ENCODE assay signal across 19 cellular contexts in genomic region chr1:112517231-112517630, GRCh38. TPM values are rescaled to one million over a fixed set of nuclear protein-coding genes. Genes with fewer than 3 reads are reported as not detected.
DNase-seq lines count a peak whose midpoint lies in the region; ATAC-seq and TF ChIP-seq lines count a peak whose summit lies in the region.
"Had no signal": no experiment of that assay in that cellular context is flagged by ENCODE, and none has a peak within 500 bp of the region (broad histone marks: within the 10 kb centered on the region; RNA-seq: fewer than 3 reads in every experiment).

No MANE protein-coding gene starts in this region.

- H3K4me1 ChIP-seq in RWPE2 (ENCODE audit: insufficient read depth, poor library complexity, severe bottlenecking): peaks cover 9% of the 10 kb centered on the region
- H3K4me1 ChIP-seq: BE2C, HAP-1 had no signal

- no peaks in the 10 kb centered on the region for H3K27me3 ChIP-seq in RWPE2 (ENCODE audit: insufficient read depth, poor library complexity, severe bottlenecking)
- H3K27me3 ChIP-seq: BE2C had no signal

- H3K27ac Mint-ChIP-seq in neural crest cell (ENCODE audit: unreplicated experiment): peak overlapping the region; percentile 23
- H3K27ac Mint-ChIP-seq: CD4-positive, alpha-beta memory T cell had no signal

- H3K36me3 Mint-ChIP-seq in neural crest cell (ENCODE audit: low read depth): no peaks in the 10 kb centered on the region
- H3K36me3 Mint-ChIP-seq: CD4-positive, alpha-beta memory T cell had no signal

- H3K36me3 ChIP-seq in RWPE2 (ENCODE audit: low read depth): no peaks in the 10 kb centered on the region
- H3K36me3 ChIP-seq: BE2C, HAP-1 had no signal

- TF ChIP-seq EP300 in Ishikawa (IDR thresholded peaks at IDR 0.05; ENCODE audit: borderline replicate concordance): no peak

- in situ Hi-C loops in G401 (cut with HindIII; ENCODE audit: low sequenced_read_pairs): no loop called here

- ATAC-seq in RWPE2 (ENCODE audit: low read depth) (peak; percentile 89), GM21528 (IDR thresholded peaks at IDR 0.05; ENCODE audit: low FRiP score, unreplicated experiment) (no peak), GM18861 (IDR thresholded peaks at IDR 0.05; ENCODE audit: unreplicated experiment) (no peak)
- ATAC-seq: A549 had no signal

- no peaks in the 10 kb centered on the region for H3K9me3 ChIP-seq in RWPE2 (ENCODE audit: severe bottlenecking)
- H3K9me3 ChIP-seq: A549, BE2C, HAP-1 had no signal

- H3K27ac ChIP-seq in RWPE2 (ENCODE audit: poor library complexity, severe bottlenecking): no peak overlapping the region
- H3K27ac ChIP-seq: A549, C4-2B had no signal

- TF ChIP-seq CTCF in RWPE2 (IDR thresholded peaks at IDR 0.05; ENCODE audit: poor library complexity, severe bottlenecking) (no peak), epithelial cell of esophagus (IDR thresholded peaks at IDR 0.05; ENCODE audit: insufficient read depth, low read depth, low read length, missing control alignments) (no peak), neural crest cell (conservative IDR thresholded peaks at IDR 0.05) (no peak)

- peaks cover 16% of the 10 kb centered on the region for H3K4me1 Mint-ChIP-seq in neural crest cell
- H3K4me1 Mint-ChIP-seq: CD4-positive, alpha-beta memory T cell; IgD-negative memory B cell had no signal

- H3K4me3 ChIP-seq in RWPE2 (ENCODE audit: severe bottlenecking) (no peak overlapping the region), epithelial cell of esophagus (ENCODE audit: low read length) (no peak overlapping the region)
- H3K4me3 ChIP-seq: A549, HAP-1 had no signal

- H3K4me3 Mint-ChIP-seq in neural crest cell: no peak overlapping the region
- H3K4me3 Mint-ChIP-seq: CD4-positive, alpha-beta memory T cell; IgD-negative memory B cell had no signal

- no peaks in the 10 kb centered on the region for H3K9me3 Mint-ChIP-seq in neural crest cell
- H3K9me3 Mint-ChIP-seq: CD4-positive, alpha-beta memory T cell; IgD-negative memory B cell had no signal

- peaks cover 8% of the 10 kb centered on the region for H3K27me3 Mint-ChIP-seq in neural crest cell (ENCODE audit: low read depth)
- H3K27me3 Mint-ChIP-seq: CD4-positive, alpha-beta memory T cell; IgD-negative memory B cell had no signal

- DNase-seq in RWPE2 (ENCODE audit: low spot score) (no peak), epithelial cell of esophagus (ENCODE audit: low read depth) (peak; percentile 92), neural crest cell (ENCODE audit: low read depth, low spot score) (no peak), G401 (ENCODE audit: low spot score) (no peak)
- DNase-seq: BE2C; CD4-positive, alpha-beta memory T cell; COR-L47; DMS153; DMS79 treated with DMSO at 0.1 percent for 48 hours; EL; GDM1; GOT3 had no signal

- TF ChIP-seq RAD21 in Ishikawa (IDR thresholded peaks at IDR 0.05; ENCODE audit: low read depth): no peak

TF ChIP-seq in Ishikawa, 13 proteins besides CTCF, POLR2A, EP300 and RAD21:
- TF ChIP-seq REST (IDR thresholded peaks at IDR 0.05; ENCODE audit: low read depth) (peak; percentile 66), CEBPB (IDR thresholded peaks at IDR 0.05) (no peak), ZBTB7A (IDR thresholded peaks at IDR 0.05; ENCODE audit: low read depth) (no peak), USF1 (IDR thresholded peaks at IDR 0.05) (no peak), TCF12 (IDR thresholded peaks at IDR 0.05; ENCODE audit: low read depth) (no peak)

RNA-seq across cellular contexts. Expression of gene WNT2B, which starts 8.5 kb away (rescaled TPM):
- 1.3 and 1.5 TPM in 2 replicates for total RNA-seq in neural crest cell
- 14.6 and 17.3 TPM in 2 replicates for total RNA-seq in G401 (2014; rRNA removed; shearing (Covaris generic))
